In the genomic region with DNA sequence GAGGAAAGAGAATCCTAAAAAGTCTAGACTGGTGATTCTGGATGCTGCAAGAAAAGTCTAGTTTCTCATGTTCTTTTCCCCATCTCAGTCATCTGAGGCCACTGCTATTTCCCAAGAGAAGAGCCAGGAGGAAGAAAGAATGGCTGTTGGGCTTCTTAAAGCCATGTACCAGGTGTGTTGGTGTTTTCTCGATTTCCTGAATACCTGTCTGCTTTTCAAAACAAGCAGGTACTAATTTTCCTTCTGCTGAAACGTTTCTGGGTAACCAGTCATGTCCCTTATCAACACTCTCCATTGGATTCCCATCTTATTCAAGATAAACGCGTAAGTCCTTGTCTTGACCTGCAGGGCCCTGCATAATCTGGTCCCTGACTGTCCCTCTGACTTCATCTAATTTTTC, we compare ENCODE assay signal across 10 cellular contexts. TPM values are rescaled to one million over a fixed set of nuclear protein-coding genes. Genes with fewer than 3 reads are reported as not detected.
DNase-seq lines count a peak whose midpoint lies in the region; ATAC-seq, FAIRE-seq and TF ChIP-seq lines count a peak whose summit lies in the region.
"Had no signal": no experiment of that assay in that cellular context is flagged by ENCODE, and none has a peak within 500 bp of the region (broad histone marks: within the 10 kb centered on the region; RNA-seq: fewer than 3 reads in every experiment).

No MANE protein-coding gene starts in this region.

- TF ChIP-seq CTCF in fibroblast of the aortic adventitia (IDR thresholded peaks at IDR 0.05; ENCODE audit: insufficient read depth, low read length), result no peak
- TF ChIP-seq CTCF in ovary (IDR thresholded peaks at IDR 0.05), result no peak

- DNase-seq in T-helper 2 cell treated with Interferon-gamma antibody and Interleukin-4, amounts not matched to agents 5 μg/mL and 100 μg/mL, for 36 hours (ENCODE audit: low spot score), result no peak
- DNase-seq in T-helper 2 cell, result no peak
- DNase-seq in T-helper 17 cell, result no peak
- no peak for DNase-seq in fibroblast of the aortic adventitia (ENCODE audit: low read depth)
- no peak for DNase-seq in aorta
- no peak for DNase-seq in urothelium cell line (ENCODE audit: low spot score)
- DNase-seq in ovary, result no peak
- DNase-seq: anterior cingulate cortex; stimulated activated naive CD4-positive, alpha-beta T cell had no signal

- peak overlapping the region in 1 of 3 donors; percentile 99 for H3K9ac ChIP-seq in skeletal muscle tissue (ENCODE audit: low read depth in 1 of 3, low read length in 3 of 3)

- TF ChIP-seq EP300 in ovary (IDR thresholded peaks at IDR 0.05), result no peak

- H3K4me3 ChIP-seq in fibroblast of the aortic adventitia (ENCODE audit: low read depth, low read length), result peak overlapping the region; percentile 70
- peak overlapping the region; percentile 98 to 100 (median 100) for H3K4me3 ChIP-seq in skeletal muscle tissue (ENCODE audit: low read length in 3 of 3)
- H3K4me3 ChIP-seq in aorta (ENCODE audit: low read length in 2 of 2), result no peak overlapping the region
- H3K4me3 ChIP-seq in ovary, result no peak overlapping the region

- peaks cover 3% of the 10 kb centered on the region for H3K9me3 ChIP-seq in T-helper 17 cell (ENCODE audit: control insufficient read depth, low read length, poor library complexity, severe bottlenecking)
- peaks cover 0 to 8% (median 5%) of the 10 kb centered on the region in 3 donors for H3K9me3 ChIP-seq in skeletal muscle tissue (ENCODE audit: control insufficient read depth in 3 of 3, low read length in 3 of 3)
- no peaks in the 10 kb centered on the region for H3K9me3 ChIP-seq in aorta (ENCODE audit: control insufficient read depth, low read length)
- peaks cover 0 to 8% of the 10 kb centered on the region in 2 donors for H3K9me3 ChIP-seq in ovary

- H3K4me1 ChIP-seq in skeletal muscle tissue (ENCODE audit: control insufficient read depth in 3 of 3, insufficient read depth in 3 of 3, low read length in 3 of 3) (peaks cover 7 to 39% (median 25%) of the 10 kb centered on the region in 3 donors), aorta (ENCODE audit: control insufficient read depth in 1 of 2, insufficient read depth in 2 of 2, low read length in 2 of 2) (no peaks in the 10 kb centered on the region), ovary (ENCODE audit: insufficient read depth) (peaks cover 5% of the 10 kb centered on the region)

- H3K36me3 Mint-ChIP-seq in T-helper 2 cell treated with Interferon-gamma antibody and Interleukin-4, amounts not matched to agents 5 μg/mL and 100 μg/mL, for 36 hours (ENCODE audit: low read depth), result peaks cover 28% of the 10 kb centered on the region
- H3K36me3 Mint-ChIP-seq in T-helper 17 cell (ENCODE audit: low read depth), result peaks cover 2% of the 10 kb centered on the region

- H3K4me1 Mint-ChIP-seq in T-helper 2 cell treated with Interferon-gamma antibody and Interleukin-4, amounts not matched to agents 5 μg/mL and 100 μg/mL, for 36 hours (ENCODE audit: low read depth), result peaks cover 23% of the 10 kb centered on the region
- H3K4me1 Mint-ChIP-seq in T-helper 17 cell, result peaks cover 10% of the 10 kb centered on the region

- intact Hi-C loops in aorta (cut with DNase I), result loop anchor here in 1 of 2 donors (5.0 kb wide), 1 partner anchor 37 kb away; a partner anchor contains a TSS
- intact Hi-C loops in ovary (cut with DNase I), result no loop called here

- 84% methylated on average over 4 of the region's 4 CpGs for WGBS in aorta, 2 donors
- WGBS in ovary, 3 donors, result 83 to 88% (median 84%) methylated on average over 4 of the region's 4 CpGs

- H3K27ac ChIP-seq in skeletal muscle tissue (ENCODE audit: low read depth, low read length) (no peak overlapping the region), aorta (ENCODE audit: low read depth in 1 of 2, low read length in 2 of 2) (no peak overlapping the region), ovary (no peak overlapping the region)

- no peaks in the 10 kb centered on the region for H3K27me3 ChIP-seq in skeletal muscle tissue (ENCODE audit: control insufficient read depth in 3 of 3, insufficient read depth in 3 of 3, low read length in 3 of 3)
- no peaks in the 10 kb centered on the region for H3K27me3 ChIP-seq in aorta (ENCODE audit: control insufficient read depth in 1 of 2, insufficient read depth in 2 of 2, low read length in 1 of 2)
- no peaks in the 10 kb centered on the region for H3K27me3 ChIP-seq in ovary

- peak overlapping the region; percentile 87 for H3K4me3 Mint-ChIP-seq in T-helper 2 cell treated with Interferon-gamma antibody and Interleukin-4, amounts not matched to agents 5 μg/mL and 100 μg/mL, for 36 hours
- peak overlapping the region; percentile 89 for H3K4me3 Mint-ChIP-seq in T-helper 17 cell

- peaks cover 11 to 18% (median 14%) of the 10 kb centered on the region in 3 donors for H3K36me3 ChIP-seq in skeletal muscle tissue (ENCODE audit: control insufficient read depth in 3 of 3, insufficient read depth in 3 of 3, low read length in 3 of 3)
- peaks cover 3 to 4% of the 10 kb centered on the region in 2 donors for H3K36me3 ChIP-seq in aorta (ENCODE audit: control insufficient read depth in 1 of 2, insufficient read depth in 2 of 2, low read length in 1 of 2)
- no peaks in the 10 kb centered on the region for H3K36me3 ChIP-seq in ovary

- no peak for ATAC-seq in T-helper 17 cell
- ATAC-seq in aorta (ENCODE audit: low FRiP score), result no peak

- TF ChIP-seq POLR2A in ovary (IDR thresholded peaks at IDR 0.05), result no peak

- H3K27ac Mint-ChIP-seq in T-helper 2 cell treated with Interferon-gamma antibody and Interleukin-4, amounts not matched to agents 5 μg/mL and 100 μg/mL, for 36 hours, result no peak overlapping the region
- H3K27ac Mint-ChIP-seq in T-helper 17 cell, result peak overlapping the region; percentile 91

- no peak for FAIRE-seq in urothelium cell line (lab: Jason Lieb, UNC)

- peaks cover 17% of the 10 kb centered on the region for H3K9me3 Mint-ChIP-seq in T-helper 2 cell treated with Interferon-gamma antibody and Interleukin-4, amounts not matched to agents 5 μg/mL and 100 μg/mL, for 36 hours

- no peaks in the 10 kb centered on the region for H3K27me3 Mint-ChIP-seq in T-helper 2 cell treated with Interferon-gamma antibody and Interleukin-4, amounts not matched to agents 5 μg/mL and 100 μg/mL, for 36 hours (ENCODE audit: low read depth)
- H3K27me3 Mint-ChIP-seq in T-helper 17 cell, result no peaks in the 10 kb centered on the region

RNA-seq across cellular contexts. Expression of a gene that starts 1.1 kb away (rescaled TPM):
- total RNA-seq in T-helper 17 cell, result 10 to 100 TPM; 10.5 to 11.8 TPM
- total RNA-seq in fibroblast of the aortic adventitia (ENCODE audit: low replicate concordance), result 8.4 and 24.9 TPM in 2 replicates
- total RNA-seq in skeletal muscle tissue, result 6.8 TPM
- 1 to 10 TPM; 6.0 to 8.8 TPM for total RNA-seq in aorta
- 1 to 10 TPM; 3.2 to 4.9 TPM for polyA plus RNA-seq in aorta
- 1 to 10 TPM; 4.5 to 9.0 (median 7.7) TPM for total RNA-seq in ovary
- 1 to 10 TPM; 4.2 to 5.0 TPM for polyA plus RNA-seq in ovary

RNA-seq across cellular contexts. Expression of a gene that starts 3.0 kb away (rescaled TPM):
- total RNA-seq in T-helper 17 cell (1 to 10 TPM; 7.2 to 8.6 TPM), fibroblast of the aortic adventitia (ENCODE audit: low replicate concordance) (7.3 and 8.4 TPM in 2 replicates), skeletal muscle tissue (7.3 TPM), aorta (1 to 10 TPM; 5.4 to 6.7 TPM), ovary (10 to 100 TPM in 1 of 7 donors, 1 to 10 TPM in 6; 7.1 to 11.0 (median 9.0) TPM)
- polyA plus RNA-seq in aorta (1 to 10 TPM; 3.1 to 4.7 TPM), ovary (1 to 10 TPM; 3.9 to 5.7 TPM)

RNA-seq across cellular contexts. Expression of a gene that starts 36.5 kb away (rescaled TPM):
- total RNA-seq in T-helper 17 cell, result 1 to 10 TPM; 4.2 to 5.4 TPM
- total RNA-seq in fibroblast of the aortic adventitia (ENCODE audit: low replicate concordance), result 0.27 and 2.9 TPM in 2 replicates
- total RNA-seq in skeletal muscle tissue, result 6.3 TPM
- total RNA-seq in aorta, result 1 to 10 TPM; 7.5 to 8.3 TPM
- 1 to 10 TPM in 1 of 2 donors, under 1 TPM in 1; 0.63 to 7.3 TPM for polyA plus RNA-seq in aorta
- total RNA-seq in ovary, result 10 to 100 TPM in 4 of 7 donors, 1 to 10 TPM in 3; 7.9 to 18.2 (median 11.6) TPM
- polyA plus RNA-seq in ovary, result 1 to 10 TPM; 5.0 to 9.0 TPM

Comparison
In these comparisons a context has a peak if more than half of its experiments do, and no peak if none do; other contexts are left out.
1. H3K4me3 ChIP-seq: peak in fibroblast of the aortic adventitia (single experiment) and skeletal muscle tissue (3 of 3); none in aorta (0 of 2) and ovary (single experiment).